In genomic region chr5:78666041-78666444, GRCh38 we compare ENCODE assay signal across 26 cellular contexts. TPM values are rescaled to one million over a fixed set of nuclear protein-coding genes. Genes with fewer than 3 reads are reported as not detected.
DNase-seq lines count a peak whose midpoint lies in the region; ATAC-seq and TF ChIP-seq lines count a peak whose summit lies in the region.
"Had no signal": no experiment of that assay in that cellular context is flagged by ENCODE, and none has a peak within 500 bp of the region (broad histone marks: within the 10 kb centered on the region; RNA-seq: fewer than 3 reads in every experiment).

No MANE protein-coding gene starts in this region.

- DNase-seq in amniotic epithelial cell (ENCODE audit: low read depth), result peak; percentile 32
- peak; percentile 75 for DNase-seq in fibroblast of villous mesenchyme (ENCODE audit: low read depth)
- peak; percentile 25 for DNase-seq in stromal cell of bone marrow (ENCODE audit: low read depth)
- DNase-seq in activated CD4-positive, alpha-beta T cell treated with anti-CD3 and anti-CD28 coated beads, Interleukin-2, amount 50 U/mL, for 48 hours, result no peak
- no peak for DNase-seq in germinal center (ENCODE audit: low spot score)
- DNase-seq: activated CD4-positive, alpha-beta memory T cell treated with anti-CD3 and anti-CD28 coated beads, Interleukin-2, amount 10 ng/mL, durations not matched to agents 7 days and 5 days; activated naive CD4-positive, alpha-beta T cell; activated T-cell treated with anti-CD3 and anti-CD28 coated beads, Interleukin-2, amount 50 U/mL, for 1 hour; aorta; effector CD4-positive, alpha-beta T cell; heart left ventricle; immature natural killer cell; KBM-7; left ventricle myocardium superior; mucosa of descending colon; NCI-H187; NCI-H226; stimulated activated CD4-positive, alpha-beta T cell treated with anti-CD3 and anti-CD28 coated beads, Interleukin-12 subunit alpha, Interleukin-12 subunit beta, amount 100 ng/mL, for 4 hours; stomach; T-helper 2 cell had no signal

- H3K36me3 ChIP-seq in HEK293 (ENCODE audit: control insufficient read depth in 2 of 2, insufficient read depth in 1 of 2, low read length in 2 of 2), result no peaks in the 10 kb centered on the region
- H3K36me3 ChIP-seq: heart left ventricle, neutrophil, SJSA1, stomach, upper lobe of left lung had no signal

- H3K4me3 ChIP-seq in HEK293 (ENCODE audit: low read depth, low read length), result no peak overlapping the region
- H3K4me3 ChIP-seq in fibroblast of villous mesenchyme (ENCODE audit: low read depth, low read length), result no peak overlapping the region
- H3K4me3 ChIP-seq: heart left ventricle, mucosa of descending colon, SJSA1, stomach, upper lobe of left lung had no signal

- TF ChIP-seq CTCF in HEK293 (tag by site-specific recombination; IDR thresholded peaks at IDR 0.05), result no peak
- TF ChIP-seq CTCF in fibroblast of villous mesenchyme (IDR thresholded peaks at IDR 0.05; ENCODE audit: insufficient read depth, low read depth, low read length), result no peak

- ATAC-seq in HG02938 (IDR thresholded peaks at IDR 0.05; ENCODE audit: unreplicated experiment) (no peak), HG02852 (IDR thresholded peaks at IDR 0.05; ENCODE audit: unreplicated experiment) (no peak)
- ATAC-seq: left ventricle myocardium superior, mucosa of descending colon had no signal

- POLR2A ChIA-PET in HEK293 (lab: Yijun Ruan, JAX), result no interaction called here

- CTCF ChIA-PET in HEK293 (lab: Yijun Ruan, JAX), result no interaction called here

- no peaks in the 10 kb centered on the region for H3K9me3 ChIP-seq in HEK293 (ENCODE audit: control insufficient read depth, insufficient read depth, low read depth, low read length)
- H3K9me3 ChIP-seq: heart left ventricle, mucosa of descending colon, neutrophil, SJSA1, stomach, upper lobe of left lung had no signal

- H3K27ac ChIP-seq in HEK293 (ENCODE audit: extremely low read depth, low read depth, low read length), result no peak overlapping the region
- H3K27ac ChIP-seq: heart left ventricle, neutrophil, SJSA1, upper lobe of left lung had no signal

- H3K4me1 ChIP-seq in HEK293 (ENCODE audit: control insufficient read depth, insufficient read depth, low read length), result peaks cover 2% of the 10 kb centered on the region; the same call in 1 of the 2 replicates
- H3K4me1 ChIP-seq: SJSA1, stomach, upper lobe of left lung had no signal

TF ChIP-seq in HEK293, 187 proteins besides CTCF, POLR2A, EP300 and RAD21:
- TF ChIP-seq ZNF169 (tag by site-specific recombination; IDR thresholded peaks at IDR 0.05), result no peak
- peak; percentile 50 for TF ChIP-seq GLIS1 (tag by site-specific recombination; IDR thresholded peaks at IDR 0.05)

RNA-seq across cellular contexts. Expression of gene LHFPL2, which starts 17.5 kb away (rescaled TPM):
- 35.0 and 44.1 TPM in 2 replicates for total RNA-seq in fibroblast of villous mesenchyme

Comparison
In these comparisons a context has a peak if more than half of its experiments do, and no peak if none do; other contexts are left out.
1. DNase-seq: peak in amniotic epithelial cell (single experiment), fibroblast of villous mesenchyme (single experiment) and stromal cell of bone marrow (single experiment); none in activated CD4-positive, alpha-beta T cell treated with anti-CD3 and anti-CD28 coated beads, Interleukin-2, amount 50 U/mL, for 48 hours (0 of 2) and germinal center (single experiment).